ENCODE assay signal across 34 cellular contexts in genomic region chr18:47141289-47141688, GRCh38.
"Had no signal": no experiment of that assay in that cellular context is flagged by ENCODE, and none has a peak within 500 bp of the region (broad histone marks: within the 10 kb centered on the region; RNA-seq: fewer than 3 reads in every experiment).

No MANE protein-coding gene starts in this region.

- DNase-seq: Karpas-422, Kasumi-1, MG63, MM.1S, MV-4-11, NCI-H1048, NCI-H1092, NCI-H1092 treated with DMSO at 0.1 percent for 48 hours, NCI-H1105, NCI-H1105 treated with DMSO at 0.1 percent for 48 hours, NCI-H1417, NCI-H1417 treated with DMSO at 0.1 percent for 48 hours, NCI-H1436, NCI-H1436 treated with DMSO at 0.1 percent for 48 hours, NCI-H146, NCI-H1694, NCI-H1694 treated with DMSO at 0.1 percent for 48 hours, NCI-H187, NCI-H187 treated with DMSO at 0.1 percent for 48 hours, NCI-H1930, NCI-H2029, NCI-H2029 treated with DMSO at 0.1 percent for 48 hours, NCI-H2081, NCI-H2081 treated with DMSO at 0.1 percent for 48 hours, NCI-H2107, NCI-H2171, NCI-H2171 treated with DMSO at 0.1 percent for 48 hours, NCI-H2227 treated with DMSO at 0.1 percent for 48 hours, NCI-H226, NCI-H345, NCI-H446, NCI-H446 treated with DMSO at 0.1 percent for 48 hours, NCI-H510A, NCI-H510A treated with DMSO at 0.1 percent for 48 hours had no signal

- H3K27me3 ChIP-seq: MG63 had no signal

- H3K9me3 ChIP-seq: MG63 had no signal

- H3K4me3 ChIP-seq: MG63 had no signal
